Comparison of ENCODE assay signal across 8 cellular contexts in the genomic region with DNA sequence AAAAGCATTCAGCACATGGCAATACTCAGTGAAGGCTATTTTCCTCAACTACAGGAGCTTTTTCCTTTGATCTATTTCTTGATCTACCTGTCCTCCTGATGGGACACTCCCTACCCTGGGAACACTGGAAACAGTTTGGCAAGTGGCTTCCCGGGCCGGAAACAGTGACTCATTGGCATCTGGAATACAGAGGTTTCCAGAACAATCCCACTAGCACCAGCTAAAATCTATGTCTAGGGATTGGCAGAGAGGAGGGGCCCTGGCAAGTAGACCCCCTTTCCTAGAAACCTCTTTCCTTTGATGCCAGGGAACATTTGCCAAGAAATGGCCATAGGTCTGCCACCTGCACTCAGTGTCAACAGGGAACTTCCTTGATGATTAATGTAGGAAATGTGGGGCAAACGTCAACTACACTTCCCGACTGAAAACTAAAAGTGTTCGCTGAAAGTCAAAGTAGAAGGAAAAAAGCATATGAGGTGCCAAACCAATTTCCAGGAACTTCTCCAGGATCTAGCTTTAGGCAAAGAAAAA. TPM values are rescaled to one million over a fixed set of nuclear protein-coding genes. Genes with fewer than 3 reads are reported as not detected.
DNase-seq lines count a peak whose midpoint lies in the region; ATAC-seq and TF ChIP-seq lines count a peak whose summit lies in the region.

No MANE protein-coding gene starts in this region.

- intact Hi-C loops in spleen (cut with DNase I; ENCODE audit: low total_unique reads) = no loop called here

- ATAC-seq in foreskin keratinocyte = no peak
- ATAC-seq in stimulated activated memory B cell treated with anti-CD40 and anti-IgM and Interleukin-4, amounts not matched to agents 10 μg/mL and 1 μg/mL and 100 μg/mL, for 72 hours = no peak
- ATAC-seq in GM19397 (IDR thresholded peaks at IDR 0.05; ENCODE audit: unreplicated experiment) = no peak
- no peak for ATAC-seq in naive thymus-derived CD8-positive, alpha-beta T cell
- ATAC-seq in GM18909 (IDR thresholded peaks at IDR 0.05; ENCODE audit: poor library complexity, unreplicated experiment) = no peak

- H3K36me3 Mint-ChIP-seq in stimulated activated memory B cell treated with anti-CD40 and anti-IgM and Interleukin-4, amounts not matched to agents 10 μg/mL and 1 μg/mL and 100 μg/mL, for 72 hours = peaks cover 15% of the 10 kb centered on the region
- peaks cover 0 to 14% (median 0%) of the 10 kb centered on the region in 3 donors for H3K36me3 Mint-ChIP-seq in naive thymus-derived CD8-positive, alpha-beta T cell

- peaks cover 22% of the 10 kb centered on the region for H3K4me1 ChIP-seq in foreskin keratinocyte
- H3K4me1 ChIP-seq in spleen = peaks cover 2 to 45% (median 16%) of the 10 kb centered on the region in 6 donors

- H3K4me3 ChIP-seq in spleen = peak overlapping the region in 4 of 8 donors; percentile 38 to 60 (median 42)

- no peaks in the 10 kb centered on the region for H3K4me1 Mint-ChIP-seq in stimulated activated memory B cell treated with anti-CD40 and anti-IgM and Interleukin-4, amounts not matched to agents 10 μg/mL and 1 μg/mL and 100 μg/mL, for 72 hours
- H3K4me1 Mint-ChIP-seq in naive thymus-derived CD8-positive, alpha-beta T cell = peaks cover 4 to 22% (median 7%) of the 10 kb centered on the region in 4 donors

- H3K27me3 ChIP-seq in foreskin keratinocyte (no peaks in the 10 kb centered on the region), spleen (replicated peaks in 1 of 7) (no peaks in the 10 kb centered on the region)

- TF ChIP-seq CTCF in foreskin keratinocyte (conservative IDR thresholded peaks at IDR 0.05) (no peak), spleen (IDR thresholded peaks at IDR 0.05 in 8 of 11, conservative IDR thresholded peaks at IDR 0.05 in 3 of 11) (no peak)

- no peak overlapping the region for H3K27ac Mint-ChIP-seq in stimulated activated memory B cell treated with anti-CD40 and anti-IgM and Interleukin-4, amounts not matched to agents 10 μg/mL and 1 μg/mL and 100 μg/mL, for 72 hours
- H3K27ac Mint-ChIP-seq in naive thymus-derived CD8-positive, alpha-beta T cell = no peak overlapping the region

- H3K27ac ChIP-seq in foreskin keratinocyte = peak overlapping the region; percentile 76
- peak overlapping the region in 5 of 8 donors; percentile 32 to 77 (median 53) for H3K27ac ChIP-seq in spleen

- POLR2A ChIA-PET in naive thymus-derived CD8-positive, alpha-beta T cell (lab: Charles Lee) = no interaction called here

- H3K36me3 ChIP-seq in spleen = no peaks in the 10 kb centered on the region

- no peaks in the 10 kb centered on the region for H3K27me3 Mint-ChIP-seq in stimulated activated memory B cell treated with anti-CD40 and anti-IgM and Interleukin-4, amounts not matched to agents 10 μg/mL and 1 μg/mL and 100 μg/mL, for 72 hours
- no peaks in the 10 kb centered on the region for H3K27me3 Mint-ChIP-seq in naive thymus-derived CD8-positive, alpha-beta T cell

- no peaks in the 10 kb centered on the region for H3K9me3 Mint-ChIP-seq in stimulated activated memory B cell treated with anti-CD40 and anti-IgM and Interleukin-4, amounts not matched to agents 10 μg/mL and 1 μg/mL and 100 μg/mL, for 72 hours
- H3K9me3 Mint-ChIP-seq in naive thymus-derived CD8-positive, alpha-beta T cell = peaks cover 0 to 3% (median 0%) of the 10 kb centered on the region in 9 donors

- no peaks in the 10 kb centered on the region for H3K9me3 ChIP-seq in spleen

- no peak for TF ChIP-seq POLR2A in spleen (IDR thresholded peaks at IDR 0.05)

- H3K4me3 Mint-ChIP-seq in stimulated activated memory B cell treated with anti-CD40 and anti-IgM and Interleukin-4, amounts not matched to agents 10 μg/mL and 1 μg/mL and 100 μg/mL, for 72 hours = no peak overlapping the region
- no peak overlapping the region for H3K4me3 Mint-ChIP-seq in naive thymus-derived CD8-positive, alpha-beta T cell

- 36 to 43% (median 41%) methylated on average over 5 of the region's 5 CpGs for WGBS in spleen, 5 donors

- peak; percentile 76 for DNase-seq in Daoy (ENCODE audit: low read depth)
- DNase-seq in SW480 (ENCODE audit: low spot score) = peak; percentile 95
- peak in 1 of 2 donors; percentile 60 for DNase-seq in foreskin keratinocyte
- DNase-seq in spleen = no peak
- DNase-seq in naive thymus-derived CD8-positive, alpha-beta T cell = no peak

RNA-seq across cellular contexts. Expression of a gene that starts 30.4 kb away (rescaled TPM):
- total RNA-seq in Daoy (2014; rRNA removed; shearing (Covaris generic)) = 4.2 and 4.9 TPM in 2 replicates
- 1.4 and 2.3 TPM in 2 replicates for total RNA-seq in foreskin keratinocyte
- 0.25 and 0.59 TPM in 2 replicates for polyA plus RNA-seq in foreskin keratinocyte
- total RNA-seq in spleen = 1 to 10 TPM in 2 of 7 donors, under 1 TPM in 5; 0.33 to 1.4 (median 0.79) TPM
- under 1 TPM; 0.28 to 0.44 (median 0.29) TPM for polyA plus RNA-seq in spleen
- total RNA-seq in naive thymus-derived CD8-positive, alpha-beta T cell = under 1 TPM; 0.62 to 0.77 TPM
- polyA plus RNA-seq in naive thymus-derived CD8-positive, alpha-beta T cell = not detected

RNA-seq across cellular contexts. Expression of a gene that starts 34.2 kb away (rescaled TPM):
- total RNA-seq in Daoy (2014; rRNA removed; shearing (Covaris generic)) = 105 and 106 TPM in 2 replicates
- total RNA-seq in foreskin keratinocyte = 56.5 and 72.8 TPM in 2 replicates
- 43.3 and 49.1 TPM in 2 replicates for polyA plus RNA-seq in foreskin keratinocyte
- total RNA-seq in spleen = 10 to 100 TPM in 3 of 7 donors, 1 to 10 TPM in 4; 7.7 to 17.2 (median 10.0) TPM
- 1 to 10 TPM; 4.6 to 6.5 (median 5.3) TPM for polyA plus RNA-seq in spleen
- total RNA-seq in naive thymus-derived CD8-positive, alpha-beta T cell = 1 to 10 TPM; 6.8 to 8.6 TPM
- 1 to 10 TPM; 1.3 to 4.8 (median 2.6) TPM for polyA plus RNA-seq in naive thymus-derived CD8-positive, alpha-beta T cell

RNA-seq across cellular contexts. Expression of a gene that starts 49.6 kb away (rescaled TPM):
- total RNA-seq in Daoy (2014; rRNA removed; shearing (Covaris generic)) = 39.9 and 84.3 TPM in 2 replicates
- total RNA-seq in foreskin keratinocyte = 22.6 and 24.8 TPM in 2 replicates
- 10.8 and 11.5 TPM in 2 replicates for polyA plus RNA-seq in foreskin keratinocyte
- total RNA-seq in spleen = 10 to 100 TPM; 13.1 to 24.9 (median 19.0) TPM
- polyA plus RNA-seq in spleen = 1 to 10 TPM; 4.0 to 6.0 (median 4.5) TPM
- 10 to 100 TPM; 27.5 to 32.3 TPM for total RNA-seq in naive thymus-derived CD8-positive, alpha-beta T cell
- 10 to 100 TPM; 13.8 to 22.0 (median 16.8) TPM for polyA plus RNA-seq in naive thymus-derived CD8-positive, alpha-beta T cell

Comparison
In these comparisons a context has a peak if more than half of its experiments do, and no peak if none do; other contexts are left out.
1. DNase-seq: peak in Daoy (single experiment) and SW480 (single experiment); none in spleen (single experiment) and naive thymus-derived CD8-positive, alpha-beta T cell (0 of 10).